1 cellular context compared by ENCODE assay signal in genomic region chr2:229930656-229931055, GRCh38.
TF ChIP-seq lines count a peak whose summit lies in the region.

No MANE protein-coding gene starts in this region.

TF ChIP-seq in WTC11, 78 proteins besides CTCF, POLR2A, EP300 and RAD21 (continued from another document):
- TF ChIP-seq, protein P1, sequence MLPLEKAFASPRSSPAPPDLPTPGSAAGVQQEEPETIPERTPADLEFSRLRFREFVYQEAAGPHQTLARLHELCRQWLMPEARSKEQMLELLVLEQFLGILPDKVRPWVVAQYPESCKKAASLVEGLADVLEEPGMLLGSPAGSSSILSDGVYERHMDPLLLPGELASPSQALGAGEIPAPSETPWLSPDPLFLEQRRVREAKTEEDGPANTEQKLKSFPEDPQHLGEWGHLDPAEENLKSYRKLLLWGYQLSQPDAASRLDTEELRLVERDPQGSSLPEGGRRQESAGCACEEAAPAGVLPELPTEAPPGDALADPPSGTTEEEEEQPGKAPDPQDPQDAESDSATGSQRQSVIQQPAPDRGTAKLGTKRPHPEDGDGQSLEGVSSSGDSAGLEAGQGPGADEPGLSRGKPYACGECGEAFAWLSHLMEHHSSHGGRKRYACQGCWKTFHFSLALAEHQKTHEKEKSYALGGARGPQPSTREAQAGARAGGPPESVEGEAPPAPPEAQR (CRISPR knock-in tag; IDR thresholded peaks at IDR 0.05): no peak
